In the genomic region with DNA sequence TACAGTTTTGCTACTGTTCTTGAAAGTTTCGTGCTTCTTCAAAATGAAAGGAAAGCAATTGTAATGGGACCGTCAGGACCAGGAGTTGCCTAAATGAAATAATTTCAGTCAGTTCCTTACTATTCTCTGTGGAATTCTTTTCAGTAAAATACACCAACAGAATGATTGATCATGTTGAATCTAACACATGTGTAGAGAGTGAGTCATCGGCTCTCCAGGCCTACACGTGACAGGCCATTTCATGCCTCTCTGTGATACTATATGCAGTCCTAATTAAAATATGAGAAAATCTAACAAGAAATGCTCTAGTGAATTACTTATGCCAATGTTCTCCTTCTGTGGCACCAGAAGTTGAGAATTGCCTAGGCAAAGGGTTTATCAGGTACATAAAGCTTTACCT, we compare ENCODE assay signal across 18 cellular contexts.
"Had no signal": no experiment of that assay in that cellular context is flagged by ENCODE, and none has a peak within 500 bp of the region (broad histone marks: within the 10 kb centered on the region; RNA-seq: fewer than 3 reads in every experiment).

No MANE protein-coding gene starts in this region.

- FAIRE-seq: endothelial cell of umbilical vein, keratinocyte, pancreas had no signal

- DNase-seq: activated CD4-positive, alpha-beta T cell treated with anti-CD3 and anti-CD28 coated beads, Interleukin-2, amount 10 ng/mL, durations not matched to agents 24 days and 14 days; activated CD4-positive, CD25-positive, alpha-beta regulatory T cell; activated CD8-positive, alpha-beta memory T cell treated with anti-CD3 and anti-CD28 coated beads, Interleukin-2, amount 50 U/mL, for 48 hours; activated gamma-delta T cell; activated T-cell treated with anti-CD3 and anti-CD28 coated beads, Interleukin-2, amount 50 U/mL, for 72 hours; aorta; effector CD8-positive, alpha-beta T cell; esophagus squamous epithelium; hippocampal formation; naive thymus-derived CD8-positive, alpha-beta T cell; pancreas; thyroid gland; uterus had no signal

- ATAC-seq: activated naive CD4-positive, alpha-beta T cell treated with anti-CD3 and anti-CD28 coated beads, Interleukin-2, amount 50 U/mL, for 72 hours; activated T-cell treated with anti-CD3 and anti-CD28 coated beads, Interleukin-2, amount 50 U/mL, for 72 hours; left lobe of liver; naive thymus-derived CD8-positive, alpha-beta T cell; pancreas; stimulated activated memory B cell treated with anti-CD40 and anti-IgM and Interleukin-4, amounts not matched to agents 10 μg/mL and 1 μg/mL and 100 μg/mL, for 72 hours had no signal
